7 cellular contexts compared by ENCODE assay signal in the genomic region with DNA sequence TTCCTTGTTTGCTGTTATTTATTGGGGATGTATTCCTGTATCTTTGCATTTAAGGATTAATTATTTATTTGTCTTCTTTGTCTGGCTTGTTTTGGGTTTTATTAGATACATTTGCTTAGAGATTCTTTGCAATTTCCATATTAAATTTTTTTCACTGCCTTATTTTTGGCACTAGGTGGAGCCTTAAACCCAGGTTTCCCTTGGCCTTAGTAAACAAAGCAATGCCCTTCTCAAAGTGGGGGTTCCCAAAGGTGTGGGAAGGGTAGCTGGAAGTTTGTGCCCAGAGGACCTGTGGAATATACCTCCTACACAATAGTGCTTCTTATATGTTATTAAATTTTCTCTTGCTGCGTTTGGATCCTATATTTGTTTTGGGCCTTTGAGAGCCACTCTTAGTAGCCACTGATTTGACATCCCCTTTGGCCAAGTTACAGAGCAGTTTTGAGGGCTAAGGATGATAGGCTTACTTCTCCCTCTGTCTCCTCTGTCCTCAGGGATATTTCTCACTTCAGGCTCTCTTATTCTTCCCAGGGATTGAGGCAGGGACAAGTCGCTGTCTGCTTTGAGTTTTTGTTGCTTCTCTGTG.
A peak's percentile ranks its signal among the peaks of the same experiment; 100 is the strongest.
DNase-seq lines count a peak whose midpoint lies in the region; ATAC-seq and TF ChIP-seq lines count a peak whose summit lies in the region.

No MANE protein-coding gene starts in this region.

- TF ChIP-seq EP300 in SK-N-SH (IDR thresholded peaks at IDR 0.05; ENCODE audit: borderline replicate concordance in 1 of 2, low read depth in 1 of 2, low read length in 1 of 2): no peak

- no peaks in the 10 kb centered on the region for H4K20me1 ChIP-seq in SK-N-SH (ENCODE audit: insufficient read depth)

- CTCF ChIA-PET in SK-N-SH (lab: Yijun Ruan, JAX): interaction anchor here (0.7 to 2.7 kb wide), 6 partner anchors 27 to 271 kb away, joined by 3 to 37 read pairs (median 4); no protein-coding TSS in a partner anchor

- no peaks in the 10 kb centered on the region for H3K36me3 ChIP-seq in SK-N-SH (replicated peaks in 1 of 2; ENCODE audit: control insufficient read depth in 1 of 2, insufficient read depth in 2 of 2, low read length in 1 of 2)

- 63% methylated on average over 2 of the region's 2 CpGs for WGBS in SK-N-SH (ENCODE audit: low lambda C conversion rate)

- TF ChIP-seq RAD21 in SK-N-SH (IDR thresholded peaks at IDR 0.05; ENCODE audit: low read length): peak; percentile 98

- H3K4me3 ChIP-seq in SK-N-SH (ENCODE audit: low read depth in 2 of 2, low read length in 1 of 2): no peak overlapping the region; a peak in 1 of 4 replicates
- no peak overlapping the region for H3K4me3 ChIP-seq in foreskin fibroblast (ENCODE audit: low read depth in 1 of 2, low read length in 2 of 2)
- H3K4me3 ChIP-seq in retinal pigment epithelial cell (ENCODE audit: low read length): no peak overlapping the region

- H3K79me2 ChIP-seq in SK-N-SH (ENCODE audit: insufficient read depth): no peaks in the 10 kb centered on the region

- peak; percentile 40 for DNase-seq in EL
- DNase-seq in SK-N-SH: peak; percentile 32
- DNase-seq in foreskin fibroblast: peak; percentile 2 to 44
- DNase-seq in retinal pigment epithelial cell (ENCODE audit: low read depth): no peak

- H3K27ac ChIP-seq in SK-N-SH (ENCODE audit: low read depth in 2 of 2, low read length in 1 of 2): no peak overlapping the region

- no peaks in the 10 kb centered on the region for H3K9me3 ChIP-seq in SK-N-SH

- ATAC-seq in HG03354 (IDR thresholded peaks at IDR 0.05; ENCODE audit: poor library complexity, severe bottlenecking, unreplicated experiment) (peak; percentile 52), HG03469 (IDR thresholded peaks at IDR 0.05; ENCODE audit: unreplicated experiment) (no peak), GM21717 (IDR thresholded peaks at IDR 0.05; ENCODE audit: unreplicated experiment) (no peak)

- H2AFZ ChIP-seq in SK-N-SH (ENCODE audit: low read depth): no peak overlapping the region

- TF ChIP-seq CTCF in SK-N-SH (IDR thresholded peaks at IDR 0.05): peak; percentile 82
- peak; percentile 55 for TF ChIP-seq CTCF in foreskin fibroblast (IDR thresholded peaks at IDR 0.05; ENCODE audit: low read depth, low read length)
- peak; percentile 68 for TF ChIP-seq CTCF in retinal pigment epithelial cell (conservative IDR thresholded peaks at IDR 0.05; ENCODE audit: low read depth, low read length)

- H3K27me3 ChIP-seq in SK-N-SH (ENCODE audit: insufficient read depth): no peaks in the 10 kb centered on the region

- H3K9ac ChIP-seq in SK-N-SH: no peak overlapping the region

- POLR2A ChIA-PET in SK-N-SH (lab: Yijun Ruan, JAX): no interaction called here

- H3K4me1 ChIP-seq in SK-N-SH (ENCODE audit: control insufficient read depth in 1 of 2, insufficient read depth in 2 of 2, low read depth in 1 of 2, low read length in 1 of 2): no peaks in the 10 kb centered on the region

- no peaks in the 10 kb centered on the region for H3K9me2 ChIP-seq in SK-N-SH

- H3F3A ChIP-seq in SK-N-SH (replicated peaks; ENCODE audit: insufficient read depth): no peaks in the 10 kb centered on the region

- H3K4me2 ChIP-seq in SK-N-SH: no peak overlapping the region

TF ChIP-seq in SK-N-SH, 30 proteins besides CTCF, POLR2A, EP300 and RAD21:
- TF ChIP-seq, protein P1, sequence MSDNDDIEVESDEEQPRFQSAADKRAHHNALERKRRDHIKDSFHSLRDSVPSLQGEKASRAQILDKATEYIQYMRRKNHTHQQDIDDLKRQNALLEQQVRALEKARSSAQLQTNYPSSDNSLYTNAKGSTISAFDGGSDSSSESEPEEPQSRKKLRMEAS (IDR thresholded peaks at IDR 0.05; ENCODE audit: low read depth): no peak
- peak; percentile 96 for TF ChIP-seq SMC3 (IDR thresholded peaks at IDR 0.05; ENCODE audit: low read depth, low read length)
